Comparison of ENCODE assay signal across 1 cellular context in the genomic region with DNA sequence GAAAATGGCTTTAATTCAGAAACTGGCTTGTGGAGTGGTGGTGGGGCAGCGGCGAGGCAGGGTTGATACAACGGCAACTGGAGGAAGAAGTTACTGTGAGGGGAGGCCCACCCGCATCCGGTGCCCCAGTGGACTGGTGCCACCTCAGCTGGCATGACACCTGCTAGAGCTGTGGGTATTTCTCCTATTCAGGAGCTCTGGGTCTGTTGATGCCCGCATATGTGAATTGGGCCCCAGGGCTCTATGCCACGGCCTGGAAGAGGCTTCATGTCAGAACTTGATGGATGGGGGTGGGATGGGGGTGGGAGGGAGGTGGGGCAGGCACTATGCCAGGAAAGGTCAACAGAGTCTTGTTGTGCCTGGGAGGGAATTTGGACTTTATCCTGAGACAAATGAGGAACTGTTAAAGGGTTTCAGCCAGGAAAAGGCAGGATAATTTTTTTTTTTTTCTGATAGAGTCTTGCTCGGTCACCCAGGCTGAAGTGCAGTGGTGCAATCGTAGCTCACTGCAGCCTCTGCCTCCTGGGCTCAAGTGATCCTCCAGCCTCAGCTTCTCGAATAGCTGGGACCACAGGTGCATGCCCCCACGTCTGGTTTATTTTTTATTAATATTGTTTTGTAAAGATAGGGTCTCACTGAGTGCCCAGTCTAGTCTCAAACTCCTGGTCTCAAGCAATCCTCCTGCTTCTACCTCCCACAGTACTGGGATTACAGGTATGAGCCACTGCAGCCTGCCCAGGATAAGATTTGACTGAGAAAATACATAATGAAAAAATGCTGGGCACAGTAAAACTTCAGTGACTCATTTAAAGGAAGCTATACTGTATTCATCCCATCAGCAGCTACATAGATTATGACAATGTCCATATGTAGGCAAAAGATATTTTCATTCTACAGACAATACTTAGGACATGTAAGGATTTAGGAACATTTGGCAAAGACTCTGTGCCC.
TF ChIP-seq lines count a peak whose summit lies in the region.

No MANE protein-coding gene starts in this region.

TF ChIP-seq in HepG2, 621 proteins besides CTCF, POLR2A, EP300 and RAD21 (continued from another document and continues in another):
- TF ChIP-seq, protein P1, sequence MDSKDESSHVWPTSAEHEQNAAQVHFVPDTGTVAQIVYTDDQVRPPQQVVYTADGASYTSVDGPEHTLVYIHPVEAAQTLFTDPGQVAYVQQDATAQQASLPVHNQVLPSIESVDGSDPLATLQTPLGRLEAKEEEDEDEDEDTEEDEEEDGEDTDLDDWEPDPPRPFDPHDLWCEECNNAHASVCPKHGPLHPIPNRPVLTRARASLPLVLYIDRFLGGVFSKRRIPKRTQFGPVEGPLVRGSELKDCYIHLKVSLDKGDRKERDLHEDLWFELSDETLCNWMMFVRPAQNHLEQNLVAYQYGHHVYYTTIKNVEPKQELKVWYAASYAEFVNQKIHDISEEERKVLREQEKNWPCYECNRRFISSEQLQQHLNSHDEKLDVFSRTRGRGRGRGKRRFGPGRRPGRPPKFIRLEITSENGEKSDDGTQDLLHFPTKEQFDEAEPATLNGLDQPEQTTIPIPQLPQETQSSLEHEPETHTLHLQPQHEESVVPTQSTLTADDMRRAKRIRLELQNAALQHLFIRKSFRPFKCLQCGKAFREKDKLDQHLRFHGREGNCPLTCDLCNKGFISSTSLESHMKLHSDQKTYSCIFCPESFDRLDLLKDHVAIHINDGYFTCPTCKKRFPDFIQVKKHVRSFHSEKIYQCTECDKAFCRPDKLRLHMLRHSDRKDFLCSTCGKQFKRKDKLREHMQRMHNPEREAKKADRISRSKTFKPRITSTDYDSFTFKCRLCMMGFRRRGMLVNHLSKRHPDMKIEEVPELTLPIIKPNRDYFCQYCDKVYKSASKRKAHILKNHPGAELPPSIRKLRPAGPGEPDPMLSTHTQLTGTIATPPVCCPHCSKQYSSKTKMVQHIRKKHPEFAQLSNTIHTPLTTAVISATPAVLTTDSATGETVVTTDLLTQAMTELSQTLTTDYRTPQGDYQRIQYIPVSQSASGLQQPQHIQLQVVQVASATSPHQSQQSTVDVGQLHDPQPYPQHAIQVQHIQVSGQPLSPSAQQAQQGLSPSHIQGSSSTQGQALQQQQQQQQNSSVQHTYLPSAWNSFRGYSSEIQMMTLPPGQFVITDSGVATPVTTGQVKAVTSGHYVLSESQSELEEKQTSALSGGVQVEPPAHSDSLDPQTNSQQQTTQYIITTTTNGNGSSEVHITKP (CRISPR knock-in tag; IDR thresholded peaks at IDR 0.05; ENCODE audit: low read depth) = 0 out of 2 replicates have a peak, but pooled peaks have one; percentile 37
- TF ChIP-seq, protein P2, sequence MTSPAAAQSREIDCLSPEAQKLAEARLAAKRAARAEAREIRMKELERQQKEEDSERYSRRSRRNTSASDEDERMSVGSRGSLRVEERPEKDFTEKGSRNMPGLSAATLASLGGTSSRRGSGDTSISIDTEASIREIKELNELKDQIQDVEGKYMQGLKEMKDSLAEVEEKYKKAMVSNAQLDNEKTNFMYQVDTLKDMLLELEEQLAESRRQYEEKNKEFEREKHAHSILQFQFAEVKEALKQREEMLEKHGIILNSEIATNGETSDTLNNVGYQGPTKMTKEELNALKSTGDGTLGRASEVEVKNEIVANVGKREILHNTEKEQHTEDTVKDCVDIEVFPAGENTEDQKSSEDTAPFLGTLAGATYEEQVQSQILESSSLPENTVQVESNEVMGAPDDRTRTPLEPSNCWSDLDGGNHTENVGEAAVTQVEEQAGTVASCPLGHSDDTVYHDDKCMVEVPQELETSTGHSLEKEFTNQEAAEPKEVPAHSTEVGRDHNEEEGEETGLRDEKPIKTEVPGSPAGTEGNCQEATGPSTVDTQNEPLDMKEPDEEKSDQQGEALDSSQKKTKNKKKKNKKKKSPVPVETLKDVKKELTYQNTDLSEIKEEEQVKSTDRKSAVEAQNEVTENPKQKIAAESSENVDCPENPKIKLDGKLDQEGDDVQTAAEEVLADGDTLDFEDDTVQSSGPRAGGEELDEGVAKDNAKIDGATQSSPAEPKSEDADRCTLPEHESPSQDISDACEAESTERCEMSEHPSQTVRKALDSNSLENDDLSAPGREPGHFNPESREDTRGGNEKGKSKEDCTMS (CRISPR knock-in tag; conservative IDR thresholded peaks at IDR 0.05) = no peak
- TF ChIP-seq ZNF331 (CRISPR knock-in tag; IDR thresholded peaks at IDR 0.05) (peak; percentile 63; the same call in 1 of the 2 replicates), ZSCAN31 (CRISPR knock-in tag; IDR thresholded peaks at IDR 0.05; ENCODE audit: low read depth) (no peak), SALL1 (CRISPR knock-in tag; IDR thresholded peaks at IDR 0.05) (peak; percentile 39; the same call in 1 of the 2 replicates), MEIS2 (CRISPR knock-in tag; IDR thresholded peaks at IDR 0.05) (peak; percentile 91), PAWR (CRISPR knock-in tag; IDR thresholded peaks at IDR 0.05; ENCODE audit: borderline replicate concordance) (no peak), BORCS8-MEF2B (CRISPR knock-in tag; IDR thresholded peaks at IDR 0.05) (no peak), HOXA5 (CRISPR knock-in tag; IDR thresholded peaks at IDR 0.05) (peak; percentile 98), ISL2 (CRISPR knock-in tag; IDR thresholded peaks at IDR 0.05) (peak; percentile 70), CREM (IDR thresholded peaks at IDR 0.05) (peak; percentile 53), CREM (CRISPR knock-in tag; IDR thresholded peaks at IDR 0.05) (no peak), ZNF143 (CRISPR knock-in tag; IDR thresholded peaks at IDR 0.05) (no peak), ZNF17 (CRISPR knock-in tag; IDR thresholded peaks at IDR 0.05) (no peak), ZNF747 (CRISPR knock-in tag; IDR thresholded peaks at IDR 0.05; ENCODE audit: borderline replicate concordance) (no peak), ZNF775 (CRISPR knock-in tag; IDR thresholded peaks at IDR 0.05; ENCODE audit: borderline replicate concordance) (no peak), GTF3A (CRISPR knock-in tag; conservative IDR thresholded peaks at IDR 0.05) (no peak), KDM2A (CRISPR knock-in tag; IDR thresholded peaks at IDR 0.05; ENCODE audit: borderline replicate concordance, low read depth) (no peak; the same call in 1 of the 2 replicates), ZNF879 (CRISPR knock-in tag; IDR thresholded peaks at IDR 0.05) (no peak), ZNF292 (CRISPR knock-in tag; IDR thresholded peaks at IDR 0.05; ENCODE audit: borderline replicate concordance, low read depth) (0 out of 2 replicates have a peak, but pooled peaks have one; percentile 35)
- TF ChIP-seq, protein P3, sequence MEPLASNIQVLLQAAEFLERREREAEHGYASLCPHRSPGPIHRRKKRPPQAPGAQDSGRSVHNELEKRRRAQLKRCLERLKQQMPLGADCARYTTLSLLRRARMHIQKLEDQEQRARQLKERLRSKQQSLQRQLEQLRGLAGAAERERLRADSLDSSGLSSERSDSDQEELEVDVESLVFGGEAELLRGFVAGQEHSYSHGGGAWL (CRISPR knock-in tag; IDR thresholded peaks at IDR 0.05) = no peak
- TF ChIP-seq, protein P4, sequence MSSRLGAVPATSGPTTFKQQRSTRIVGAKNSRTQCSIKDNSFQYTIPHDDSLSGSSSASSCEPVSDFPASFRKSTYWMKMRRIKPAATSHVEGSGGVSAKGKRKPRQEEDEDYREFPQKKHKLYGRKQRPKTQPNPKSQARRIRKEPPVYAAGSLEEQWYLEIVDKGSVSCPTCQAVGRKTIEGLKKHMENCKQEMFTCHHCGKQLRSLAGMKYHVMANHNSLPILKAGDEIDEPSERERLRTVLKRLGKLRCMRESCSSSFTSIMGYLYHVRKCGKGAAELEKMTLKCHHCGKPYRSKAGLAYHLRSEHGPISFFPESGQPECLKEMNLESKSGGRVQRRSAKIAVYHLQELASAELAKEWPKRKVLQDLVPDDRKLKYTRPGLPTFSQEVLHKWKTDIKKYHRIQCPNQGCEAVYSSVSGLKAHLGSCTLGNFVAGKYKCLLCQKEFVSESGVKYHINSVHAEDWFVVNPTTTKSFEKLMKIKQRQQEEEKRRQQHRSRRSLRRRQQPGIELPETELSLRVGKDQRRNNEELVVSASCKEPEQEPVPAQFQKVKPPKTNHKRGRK (CRISPR knock-in tag; IDR thresholded peaks at IDR 0.05) = no peak
- TF ChIP-seq, protein P5, sequence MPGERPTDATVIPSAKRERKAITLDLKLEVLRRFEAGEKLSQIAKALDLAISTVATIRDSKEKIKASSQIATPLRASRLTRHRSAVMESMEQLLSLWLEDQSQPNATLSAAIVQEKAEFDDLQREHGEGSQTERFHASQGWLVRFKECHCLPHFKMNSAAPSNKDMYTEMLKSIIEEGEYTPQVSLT (CRISPR knock-in tag; IDR thresholded peaks at IDR 0.05; ENCODE audit: borderline replicate concordance, low read depth) = no peak
- TF ChIP-seq, protein P6, sequence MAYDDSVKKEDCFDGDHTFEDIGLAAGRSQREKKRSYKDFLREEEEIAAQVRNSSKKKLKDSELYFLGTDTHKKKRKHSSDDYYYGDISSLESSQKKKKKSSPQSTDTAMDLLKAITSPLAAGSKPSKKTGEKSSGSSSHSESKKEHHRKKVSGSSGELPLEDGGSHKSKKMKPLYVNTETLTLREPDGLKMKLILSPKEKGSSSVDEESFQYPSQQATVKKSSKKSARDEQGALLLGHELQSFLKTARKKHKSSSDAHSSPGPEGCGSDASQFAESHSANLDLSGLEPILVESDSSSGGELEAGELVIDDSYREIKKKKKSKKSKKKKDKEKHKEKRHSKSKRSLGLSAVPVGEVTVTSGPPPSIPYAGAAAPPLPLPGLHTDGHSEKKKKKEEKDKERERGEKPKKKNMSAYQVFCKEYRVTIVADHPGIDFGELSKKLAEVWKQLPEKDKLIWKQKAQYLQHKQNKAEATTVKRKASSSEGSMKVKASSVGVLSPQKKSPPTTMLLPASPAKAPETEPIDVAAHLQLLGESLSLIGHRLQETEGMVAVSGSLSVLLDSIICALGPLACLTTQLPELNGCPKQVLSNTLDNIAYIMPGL (CRISPR knock-in tag; IDR thresholded peaks at IDR 0.05; ENCODE audit: borderline replicate concordance in 1 of 2, low read depth in 1 of 2) = peak; percentile 22 to 28; a peak in 1 of 4 replicates
- TF ChIP-seq, protein P7, sequence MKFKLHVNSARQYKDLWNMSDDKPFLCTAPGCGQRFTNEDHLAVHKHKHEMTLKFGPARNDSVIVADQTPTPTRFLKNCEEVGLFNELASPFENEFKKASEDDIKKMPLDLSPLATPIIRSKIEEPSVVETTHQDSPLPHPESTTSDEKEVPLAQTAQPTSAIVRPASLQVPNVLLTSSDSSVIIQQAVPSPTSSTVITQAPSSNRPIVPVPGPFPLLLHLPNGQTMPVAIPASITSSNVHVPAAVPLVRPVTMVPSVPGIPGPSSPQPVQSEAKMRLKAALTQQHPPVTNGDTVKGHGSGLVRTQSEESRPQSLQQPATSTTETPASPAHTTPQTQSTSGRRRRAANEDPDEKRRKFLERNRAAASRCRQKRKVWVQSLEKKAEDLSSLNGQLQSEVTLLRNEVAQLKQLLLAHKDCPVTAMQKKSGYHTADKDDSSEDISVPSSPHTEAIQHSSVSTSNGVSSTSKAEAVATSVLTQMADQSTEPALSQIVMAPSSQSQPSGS (CRISPR knock-in tag; IDR thresholded peaks at IDR 0.05) = peak; percentile 44
- TF ChIP-seq, protein P8, sequence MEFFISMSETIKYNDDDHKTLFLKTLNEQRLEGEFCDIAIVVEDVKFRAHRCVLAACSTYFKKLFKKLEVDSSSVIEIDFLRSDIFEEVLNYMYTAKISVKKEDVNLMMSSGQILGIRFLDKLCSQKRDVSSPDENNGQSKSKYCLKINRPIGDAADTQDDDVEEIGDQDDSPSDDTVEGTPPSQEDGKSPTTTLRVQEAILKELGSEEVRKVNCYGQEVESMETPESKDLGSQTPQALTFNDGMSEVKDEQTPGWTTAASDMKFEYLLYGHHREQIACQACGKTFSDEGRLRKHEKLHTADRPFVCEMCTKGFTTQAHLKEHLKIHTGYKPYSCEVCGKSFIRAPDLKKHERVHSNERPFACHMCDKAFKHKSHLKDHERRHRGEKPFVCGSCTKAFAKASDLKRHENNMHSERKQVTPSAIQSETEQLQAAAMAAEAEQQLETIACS (CRISPR knock-in tag; IDR thresholded peaks at IDR 0.05) = no peak
- TF ChIP-seq, protein P9, sequence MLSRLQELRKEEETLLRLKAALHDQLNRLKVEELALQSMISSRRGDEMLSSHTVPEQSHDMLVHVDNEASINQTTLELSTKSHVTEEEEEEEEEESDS (CRISPR knock-in tag; IDR thresholded peaks at IDR 0.05; ENCODE audit: borderline replicate concordance) = no peak
- TF ChIP-seq, protein P10, sequence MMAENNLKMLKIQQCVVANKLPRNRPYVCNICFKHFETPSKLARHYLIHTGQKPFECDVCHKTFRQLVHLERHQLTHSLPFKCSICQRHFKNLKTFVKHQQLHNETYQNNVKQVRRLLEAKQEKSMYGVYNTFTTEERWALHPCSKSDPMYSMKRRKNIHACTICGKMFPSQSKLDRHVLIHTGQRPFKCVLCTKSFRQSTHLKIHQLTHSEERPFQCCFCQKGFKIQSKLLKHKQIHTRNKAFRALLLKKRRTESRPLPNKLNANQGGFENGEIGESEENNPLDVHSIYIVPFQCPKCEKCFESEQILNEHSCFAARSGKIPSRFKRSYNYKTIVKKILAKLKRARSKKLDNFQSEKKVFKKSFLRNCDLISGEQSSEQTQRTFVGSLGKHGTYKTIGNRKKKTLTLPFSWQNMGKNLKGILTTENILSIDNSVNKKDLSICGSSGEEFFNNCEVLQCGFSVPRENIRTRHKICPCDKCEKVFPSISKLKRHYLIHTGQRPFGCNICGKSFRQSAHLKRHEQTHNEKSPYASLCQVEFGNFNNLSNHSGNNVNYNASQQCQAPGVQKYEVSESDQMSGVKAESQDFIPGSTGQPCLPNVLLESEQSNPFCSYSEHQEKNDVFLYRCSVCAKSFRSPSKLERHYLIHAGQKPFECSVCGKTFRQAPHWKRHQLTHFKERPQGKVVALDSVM (CRISPR knock-in tag; IDR thresholded peaks at IDR 0.05) = peak; percentile 84
- TF ChIP-seq, protein P11, sequence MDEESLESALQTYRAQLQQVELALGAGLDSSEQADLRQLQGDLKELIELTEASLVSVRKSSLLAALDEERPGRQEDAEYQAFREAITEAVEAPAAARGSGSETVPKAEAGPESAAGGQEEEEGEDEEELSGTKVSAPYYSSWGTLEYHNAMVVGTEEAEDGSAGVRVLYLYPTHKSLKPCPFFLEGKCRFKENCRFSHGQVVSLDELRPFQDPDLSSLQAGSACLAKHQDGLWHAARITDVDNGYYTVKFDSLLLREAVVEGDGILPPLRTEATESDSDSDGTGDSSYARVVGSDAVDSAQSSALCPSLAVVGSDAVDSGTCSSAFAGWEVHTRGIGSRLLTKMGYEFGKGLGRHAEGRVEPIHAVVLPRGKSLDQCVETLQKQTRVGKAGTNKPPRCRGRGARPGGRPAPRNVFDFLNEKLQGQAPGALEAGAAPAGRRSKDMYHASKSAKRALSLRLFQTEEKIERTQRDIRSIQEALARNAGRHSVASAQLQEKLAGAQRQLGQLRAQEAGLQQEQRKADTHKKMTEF (CRISPR knock-in tag; IDR thresholded peaks at IDR 0.05) = peak; percentile 19; the same call in 1 of the 2 replicates
- TF ChIP-seq, protein P12, sequence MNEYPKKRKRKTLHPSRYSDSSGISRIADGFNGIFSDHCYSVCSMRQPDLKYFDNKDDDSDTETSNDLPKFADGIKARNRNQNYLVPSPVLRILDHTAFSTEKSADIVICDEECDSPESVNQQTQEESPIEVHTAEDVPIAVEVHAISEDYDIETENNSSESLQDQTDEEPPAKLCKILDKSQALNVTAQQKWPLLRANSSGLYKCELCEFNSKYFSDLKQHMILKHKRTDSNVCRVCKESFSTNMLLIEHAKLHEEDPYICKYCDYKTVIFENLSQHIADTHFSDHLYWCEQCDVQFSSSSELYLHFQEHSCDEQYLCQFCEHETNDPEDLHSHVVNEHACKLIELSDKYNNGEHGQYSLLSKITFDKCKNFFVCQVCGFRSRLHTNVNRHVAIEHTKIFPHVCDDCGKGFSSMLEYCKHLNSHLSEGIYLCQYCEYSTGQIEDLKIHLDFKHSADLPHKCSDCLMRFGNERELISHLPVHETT (CRISPR knock-in tag; conservative IDR thresholded peaks at IDR 0.05) = no peak
